8 cellular contexts compared by ENCODE assay signal in genomic region chr22:41832553-41833368, GRCh38. TPM values are rescaled to one million over a fixed set of nuclear protein-coding genes. Genes with fewer than 3 reads are reported as not detected.
DNase-seq lines count a peak whose midpoint lies in the region; ATAC-seq, FAIRE-seq and TF ChIP-seq lines count a peak whose summit lies in the region.

Gene SREBF2 (plus strand): TSS chr22:41833105. CDS start chr22:41833271, 166 bp downstream.

- no peak within 1 kb of the TSS for H2AFZ ChIP-seq in OCI-LY1 (ENCODE audit: low read length)

- peak; percentile 57 for DNase-seq in D721Med (ENCODE audit: insufficient read length, low spot score)
- DNase-seq in activated CD8-positive, alpha-beta memory T cell treated with anti-CD3 and anti-CD28 coated beads, Interleukin-2, amount 50 U/mL, for 4 hours: peak; percentile 99
- peak; percentile 99 for DNase-seq in stimulated activated CD8-positive, alpha-beta memory T cell treated with anti-CD3 and anti-CD28 coated beads, Interleukin-15, amount 100 ng/mL, for 4 hours (ENCODE audit: low read depth in 2 of 2)

- FAIRE-seq in D721Med (lab: Jason Lieb, UNC) (no peak), endometrium (lab: Jason Lieb, UNC) (peak; percentile 90)

- H4K20me1 ChIP-seq in OCI-LY1 (ENCODE audit: insufficient read depth, low read length): no peaks in the 10 kb centered on the region

- peak; percentile 87 for ATAC-seq in GM21447 (IDR thresholded peaks at IDR 0.05; ENCODE audit: unreplicated experiment)

- under 1% methylated on average over 75 of the region's 75 CpGs for WGBS in HUES64
- WGBS in mesodermal cell (ENCODE audit: insufficient coverage in 2 of 2), 2 experiments: 0 to 1% methylated on average over 61 to 62 of the region's 75 CpGs

- H3K36me3 ChIP-seq in HUES64 (ENCODE audit: insufficient read depth, low read length) (peaks cover 22% of the 10 kb centered on the region), OCI-LY1 (ENCODE audit: insufficient read depth, low read length) (peaks cover 53% of the 10 kb centered on the region), mesodermal cell (ENCODE audit: control insufficient read depth, insufficient read depth, low read length) (peaks cover 36% of the 10 kb centered on the region)

- H3K4me3 ChIP-seq in HUES64 (ENCODE audit: low read length): peak within 1 kb of the TSS; percentile 88
- peak within 1 kb of the TSS; percentile 97 for H3K4me3 ChIP-seq in OCI-LY1 (ENCODE audit: low read depth, low read length, poor library complexity, severe bottlenecking)
- peak within 1 kb of the TSS; percentile 85 for H3K4me3 ChIP-seq in mesodermal cell (ENCODE audit: extremely low read depth, insufficient read depth, low read length, poor library complexity, severe bottlenecking)

- H3K4me2 ChIP-seq in OCI-LY1 (ENCODE audit: low read length): peak within 1 kb of the TSS; percentile 94

- peaks cover 10% of the 10 kb centered on the region for H3K4me1 ChIP-seq in HUES64 (ENCODE audit: insufficient read depth, low read length)
- H3K4me1 ChIP-seq in OCI-LY1 (ENCODE audit: insufficient read depth, low read length, severe bottlenecking): peaks cover 44% of the 10 kb centered on the region
- peaks cover 8% of the 10 kb centered on the region for H3K4me1 ChIP-seq in mesodermal cell (ENCODE audit: control insufficient read depth, insufficient read depth, low read length, poor library complexity, severe bottlenecking)

- peak within 1 kb of the TSS; percentile 89 for H3K9ac ChIP-seq in HUES64 (ENCODE audit: low read depth, low read length)
- H3K9ac ChIP-seq in OCI-LY1 (ENCODE audit: low read length): peak within 1 kb of the TSS; percentile 99

- peak within 1 kb of the TSS; percentile 96 for H3K27ac ChIP-seq in HUES64 (ENCODE audit: low read depth, low read length)
- H3K27ac ChIP-seq in OCI-LY1 (ENCODE audit: low read depth, low read length, poor library complexity, severe bottlenecking): peak within 1 kb of the TSS; percentile 95
- peak within 1 kb of the TSS; percentile 97 for H3K27ac ChIP-seq in mesodermal cell (ENCODE audit: low read depth, low read length, severe bottlenecking)

- no peak for TF ChIP-seq CTCF in D721Med (IDR thresholded peaks at IDR 0.05; ENCODE audit: insufficient read depth, missing control alignments)
- TF ChIP-seq CTCF in OCI-LY1 (IDR thresholded peaks at IDR 0.05; ENCODE audit: low read length): no peak

- H3K9me3 ChIP-seq in HUES64 (ENCODE audit: insufficient read depth, low read depth, low read length) (no peaks in the 10 kb centered on the region), OCI-LY1 (ENCODE audit: low read length) (peaks cover 6% of the 10 kb centered on the region; the same call in 1 of the 2 replicates), mesodermal cell (ENCODE audit: control insufficient read depth, low read length) (no peaks in the 10 kb centered on the region)

- H3K9me2 ChIP-seq in OCI-LY1 (ENCODE audit: low read depth, low read length): no peaks in the 10 kb centered on the region

- H3F3A ChIP-seq in OCI-LY1 (ENCODE audit: insufficient read depth, low read length): no peaks in the 10 kb centered on the region

- H3K27me3 ChIP-seq in HUES64 (ENCODE audit: insufficient read depth, low read length) (no peaks in the 10 kb centered on the region), OCI-LY1 (ENCODE audit: insufficient read depth, low read length) (no peaks in the 10 kb centered on the region)

- H3K79me2 ChIP-seq in OCI-LY1 (ENCODE audit: insufficient read depth, low read length): peaks cover 44% of the 10 kb centered on the region

RNA-seq across cellular contexts. Expression of gene SREBF2, which starts in this region (rescaled TPM):
- polyA plus RNA-seq in HUES64 (2013, experiment 1 of 2): 100 TPM
- 121 TPM for polyA plus RNA-seq in HUES64 (2013, experiment 2 of 2)
- 179 TPM for polyA plus RNA-seq in mesodermal cell (2013, experiment 1 of 2)
- 160 TPM for polyA plus RNA-seq in mesodermal cell (2013, experiment 2 of 2)

Comparison
In these comparisons a context has a peak if more than half of its experiments do, and no peak if none do; other contexts are left out.
1. Peak in every context shown above with its lines: DNase-seq, ATAC-seq, H3K4me3 ChIP-seq and H3K27ac ChIP-seq.